In genomic region chr1:198959676-198960075, GRCh38 we compare ENCODE assay signal across 18 cellular contexts.
DNase-seq lines count a peak whose midpoint lies in the region; ATAC-seq lines count a peak whose summit lies in the region.
"Had no signal": no experiment of that assay in that cellular context is flagged by ENCODE, and none has a peak within 500 bp of the region (broad histone marks: within the 10 kb centered on the region; RNA-seq: fewer than 3 reads in every experiment).

No MANE protein-coding gene starts in this region.

- peaks cover 76% of the 10 kb centered on the region for H3K9me3 ChIP-seq in KOPT-K1 (ENCODE audit: insufficient read depth, low read length, poor library complexity, severe bottlenecking)
- no peaks in the 10 kb centered on the region for H3K9me3 ChIP-seq in naive thymus-derived CD4-positive, alpha-beta T cell (ENCODE audit: control insufficient read depth in 2 of 3, low read length in 3 of 3)
- H3K9me3 ChIP-seq: BE2C, HAP-1 had no signal

- H3K9me3 Mint-ChIP-seq in activated T-cell treated with anti-CD3 and anti-CD28 coated beads, Interleukin-2, amount 50 U/mL, for 24 hours, result peaks cover 9% of the 10 kb centered on the region
- peaks cover 0 to 29% (median 2%) of the 10 kb centered on the region in 11 donors for H3K9me3 Mint-ChIP-seq in naive thymus-derived CD4-positive, alpha-beta T cell

- POLR2A ChIA-PET in naive thymus-derived CD4-positive, alpha-beta T cell (lab: Charles Lee), result interaction anchor here (0.8 to 1.3 kb wide), 3 partner anchors 9 to 22 kb away, joined by 3 to 4 read pairs (median 3); no protein-coding TSS in a partner anchor

- no peaks in the 10 kb centered on the region for H3K27me3 ChIP-seq in ACC112 (ENCODE audit: insufficient read depth, low read length)
- no peaks in the 10 kb centered on the region for H3K27me3 ChIP-seq in naive thymus-derived CD4-positive, alpha-beta T cell (ENCODE audit: control insufficient read depth in 2 of 2, insufficient read depth in 2 of 2, low read length in 2 of 2)
- H3K27me3 ChIP-seq: BE2C had no signal

- H3K4me3 ChIP-seq in ACC112 (ENCODE audit: low read depth, low read length), result no peak overlapping the region
- H3K4me3 ChIP-seq in naive thymus-derived CD4-positive, alpha-beta T cell (ENCODE audit: low read length), result no peak overlapping the region
- H3K4me3 ChIP-seq: HAP-1 had no signal

- H3K36me3 Mint-ChIP-seq in activated T-cell treated with anti-CD3 and anti-CD28 coated beads, Interleukin-2, amount 50 U/mL, for 24 hours (ENCODE audit: low read depth), result no peaks in the 10 kb centered on the region
- peaks cover 0 to 45% (median under 1%) of the 10 kb centered on the region in 5 donors for H3K36me3 Mint-ChIP-seq in naive thymus-derived CD4-positive, alpha-beta T cell
- H3K36me3 Mint-ChIP-seq: CD4-positive, alpha-beta memory T cell had no signal

- no peaks in the 10 kb centered on the region for H3K4me1 ChIP-seq in ACC112 (ENCODE audit: control insufficient read depth, insufficient read depth, low read length, unreplicated experiment)
- peaks cover 6 to 25% of the 10 kb centered on the region in 2 donors for H3K4me1 ChIP-seq in naive thymus-derived CD4-positive, alpha-beta T cell (ENCODE audit: control insufficient read depth in 2 of 2, insufficient read depth in 2 of 2, low read length in 2 of 2)
- H3K4me1 ChIP-seq: BE2C had no signal

- H3K27ac ChIP-seq in ACC112 (ENCODE audit: low read depth, low read length) (no peak overlapping the region), KOPT-K1 (ENCODE audit: low read depth, low read length, poor library complexity, severe bottlenecking) (peak overlapping the region; percentile 55)
- H3K27ac ChIP-seq in naive thymus-derived CD4-positive, alpha-beta T cell (ENCODE audit: low read depth, low read length), result no peak overlapping the region

- H3K4me1 Mint-ChIP-seq in activated T-cell treated with anti-CD3 and anti-CD28 coated beads, Interleukin-2, amount 50 U/mL, for 24 hours (ENCODE audit: low read depth), result peaks cover 31% of the 10 kb centered on the region
- H3K4me1 Mint-ChIP-seq in naive thymus-derived CD4-positive, alpha-beta T cell, result peaks cover 23 to 48% (median 43%) of the 10 kb centered on the region in 7 donors

- CTCF ChIA-PET in naive thymus-derived CD4-positive, alpha-beta T cell (lab: Charles Lee), result no interaction called here

- ATAC-seq in naive thymus-derived CD4-positive, alpha-beta T cell, result no peak
- no peak for ATAC-seq in GM21515 (IDR thresholded peaks at IDR 0.05; ENCODE audit: unreplicated experiment)

- H2AFZ ChIP-seq in ACC112 (ENCODE audit: low read length, unreplicated experiment), result peak overlapping the region; percentile 23

- no peak for DNase-seq in activated T-cell treated with anti-CD3 and anti-CD28 coated beads, Interleukin-2, amount 50 U/mL, for 24 hours
- DNase-seq in activated T-cell treated with anti-CD3 and anti-CD28 coated beads, Interleukin-2, amount 50 U/mL, for 48 hours, result no peak
- no peak for DNase-seq in naive thymus-derived CD4-positive, alpha-beta T cell
- DNase-seq in NCI-H748 treated with DMSO at 0.1 percent for 48 hours (lab: John Stamatoyannopoulos, UW), result no peak
- DNase-seq: BE2C, Calu3, DMS53, Karpas-422, MM.1S, NCI-H1092 treated with DMSO at 0.1 percent for 48 hours, NCI-H2081 treated with DMSO at 0.1 percent for 48 hours, NCI-H510A, NCI-H82 had no signal

- intact Hi-C loops in naive thymus-derived CD4-positive, alpha-beta T cell (cut with micrococcal nuclease), result loop anchor here (1.0 to 10.0 kb wide), 2 partner anchors 22 to 45 kb away; no protein-coding TSS in a partner anchor

- peak overlapping the region; percentile 1 for H3K27ac Mint-ChIP-seq in activated T-cell treated with anti-CD3 and anti-CD28 coated beads, Interleukin-2, amount 50 U/mL, for 24 hours
- H3K27ac Mint-ChIP-seq in naive thymus-derived CD4-positive, alpha-beta T cell, result peak overlapping the region in 8 of 9 donors; percentile 3 to 73 (median 64)

- no peak overlapping the region for H3K4me3 Mint-ChIP-seq in activated T-cell treated with anti-CD3 and anti-CD28 coated beads, Interleukin-2, amount 50 U/mL, for 24 hours
- H3K4me3 Mint-ChIP-seq in naive thymus-derived CD4-positive, alpha-beta T cell, result peak overlapping the region in 5 of 10 donors; percentile 20 to 49 (median 31)

- H3K79me2 ChIP-seq in ACC112 (ENCODE audit: control insufficient read depth, insufficient read depth, low read length, unreplicated experiment), result no peaks in the 10 kb centered on the region

- H3K27me3 Mint-ChIP-seq in activated T-cell treated with anti-CD3 and anti-CD28 coated beads, Interleukin-2, amount 50 U/mL, for 24 hours, result no peaks in the 10 kb centered on the region
- no peaks in the 10 kb centered on the region for H3K27me3 Mint-ChIP-seq in naive thymus-derived CD4-positive, alpha-beta T cell
- H3K27me3 Mint-ChIP-seq: CD4-positive, alpha-beta memory T cell had no signal

- H3K36me3 ChIP-seq in ACC112 (ENCODE audit: insufficient read depth, low read length) (0 out of 2 replicates have a peak, but pooled peaks cover 3% of the 10 kb centered on the region), KOPT-K1 (ENCODE audit: insufficient read depth, low read length) (peaks cover 25% of the 10 kb centered on the region)
- H3K36me3 ChIP-seq in naive thymus-derived CD4-positive, alpha-beta T cell (ENCODE audit: control insufficient read depth in 2 of 3, insufficient read depth in 3 of 3, low read length in 3 of 3), result no peaks in the 10 kb centered on the region
- H3K36me3 ChIP-seq: BE2C, HAP-1 had no signal
